8 cellular contexts compared by ENCODE assay signal in the genomic region with DNA sequence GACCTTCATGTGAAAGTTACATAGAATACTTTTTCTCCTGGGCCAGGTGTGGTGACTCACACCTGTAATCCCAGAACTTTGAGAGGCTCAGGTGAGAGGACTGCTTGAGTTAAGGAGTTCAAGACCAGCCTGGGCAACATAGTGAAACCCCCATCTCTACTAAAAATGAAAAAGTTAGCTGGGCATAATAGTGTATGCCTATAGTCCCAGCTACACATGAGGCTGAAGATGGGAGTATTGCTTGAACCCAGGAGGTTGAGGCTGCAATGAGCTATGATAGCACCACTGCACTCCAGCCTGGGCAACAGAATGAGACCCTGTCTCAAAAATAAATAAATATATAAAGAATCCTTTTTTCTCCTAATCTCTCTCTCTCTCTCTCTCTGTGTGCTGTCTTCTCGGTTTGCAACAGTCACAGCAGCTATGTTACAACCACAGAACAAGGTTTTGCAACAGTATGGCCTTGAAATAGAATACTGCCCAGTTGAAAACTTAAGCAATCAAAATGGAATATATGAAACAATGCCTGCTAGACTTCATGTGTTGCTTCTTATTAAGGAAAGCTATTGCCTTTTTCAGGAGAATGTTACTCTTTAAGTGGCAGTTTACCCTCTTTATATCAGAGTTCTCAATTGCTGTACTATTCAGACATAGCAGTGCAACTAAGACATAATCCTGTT. TPM values are rescaled to one million over a fixed set of nuclear protein-coding genes. Genes with fewer than 3 reads are reported as not detected.
DNase-seq lines count a peak whose midpoint lies in the region; ATAC-seq and TF ChIP-seq lines count a peak whose summit lies in the region.
"Had no signal": no experiment of that assay in that cellular context is flagged by ENCODE, and none has a peak within 500 bp of the region (broad histone marks: within the 10 kb centered on the region; RNA-seq: fewer than 3 reads in every experiment).

No MANE protein-coding gene starts in this region.

- intact Hi-C loops in stomach (cut with DNase I; ENCODE audit: low total_unique reads), result no loop called here

- H3K9me3 ChIP-seq in DND-41 (ENCODE audit: insufficient read depth, low read length, severe bottlenecking) (no peaks in the 10 kb centered on the region), stomach (no peaks in the 10 kb centered on the region)

- H3K4me3 ChIP-seq in DND-41 (ENCODE audit: low read depth in 1 of 2, low read length in 2 of 2), result no peak overlapping the region
- no peak overlapping the region for H3K4me3 ChIP-seq in stomach

- TF ChIP-seq POLR2A in stomach (IDR thresholded peaks at IDR 0.05), result no peak

- ATAC-seq in DND-41 (ENCODE audit: insufficient read depth, low read depth) (no peak), HG03025 (IDR thresholded peaks at IDR 0.05; ENCODE audit: low FRiP score, unreplicated experiment) (no peak)

- DNase-seq in DND-41, result no peak
- peak; percentile 21 for DNase-seq in NCI-H226
- DNase-seq in dedifferentiated amniotic fluid mesenchymal stem cell (ENCODE audit: extremely low spot score), result peak; percentile 63
- DNase-seq in non-pigmented ciliary epithelial cell (ENCODE audit: low read depth), result peak; percentile 37
- no peak for DNase-seq in stomach
- no peak for DNase-seq in SW480 (ENCODE audit: low spot score)
- DNase-seq: EL had no signal

- H3K9ac ChIP-seq in DND-41 (ENCODE audit: low read depth, low read length), result no peak overlapping the region

- H3K36me3 ChIP-seq in DND-41 (ENCODE audit: insufficient read depth, low read length) (no peaks in the 10 kb centered on the region), stomach (no peaks in the 10 kb centered on the region)

- WGBS in stomach, 5 donors, result 44 to 79% (median 78%) methylated on average over 1 of the region's 1 CpG

- H3K27ac ChIP-seq in DND-41 (ENCODE audit: low read length) (no peak overlapping the region), stomach (peak overlapping the region in 1 of 5 donors; percentile 25)

- no peaks in the 10 kb centered on the region for H4K20me1 ChIP-seq in DND-41 (ENCODE audit: insufficient read depth, low read length)

- TF ChIP-seq EP300 in stomach (IDR thresholded peaks at IDR 0.05), result no peak

- TF ChIP-seq CTCF in DND-41 (IDR thresholded peaks at IDR 0.05; ENCODE audit: borderline replicate concordance, extremely low read depth, low read length, poor library complexity, severe bottlenecking), result no peak
- TF ChIP-seq CTCF in stomach (IDR thresholded peaks at IDR 0.05), result no peak

- peak overlapping the region; percentile 41; the same call in 1 of the 2 replicates for H2AFZ ChIP-seq in DND-41 (ENCODE audit: low read depth, low read length)

- peaks cover 6% of the 10 kb centered on the region for H3K4me1 ChIP-seq in DND-41 (ENCODE audit: insufficient read depth, low read length)
- peaks cover 0 to 12% (median 5%) of the 10 kb centered on the region in 4 donors for H3K4me1 ChIP-seq in stomach

- no peak overlapping the region for H3K4me2 ChIP-seq in DND-41 (ENCODE audit: insufficient read depth, low read length)

- no peaks in the 10 kb centered on the region for H3K79me2 ChIP-seq in DND-41 (ENCODE audit: insufficient read depth, low read length)

- H3K27me3 ChIP-seq in DND-41 (ENCODE audit: insufficient read depth, low read length, poor library complexity), result no peaks in the 10 kb centered on the region
- no peaks in the 10 kb centered on the region for H3K27me3 ChIP-seq in stomach

RNA-seq across cellular contexts. Expression of a gene that starts 12.3 kb away (rescaled TPM):
- total RNA-seq in stomach, result 10 to 100 TPM; 21.1 to 60.6 (median 32.0) TPM
- 1 to 10 TPM; 5.0 to 7.9 (median 7.4) TPM for polyA plus RNA-seq in stomach

Comparison
In these comparisons a context has a peak if more than half of its experiments do, and no peak if none do; other contexts are left out.
1. DNase-seq: peak in NCI-H226 (single experiment), dedifferentiated amniotic fluid mesenchymal stem cell (single experiment) and non-pigmented ciliary epithelial cell (single experiment); none in DND-41 (single experiment), stomach (single experiment) and SW480 (single experiment).